9 cellular contexts compared by ENCODE assay signal in genomic region chr20:31607640-31608255, GRCh38. TPM values are rescaled to one million over a fixed set of nuclear protein-coding genes. Genes with fewer than 3 reads are reported as not detected.
DNase-seq lines count a peak whose midpoint lies in the region; ATAC-seq and TF ChIP-seq lines count a peak whose summit lies in the region.
"Had no signal": no experiment of that assay in that cellular context is flagged by ENCODE, and none has a peak within 500 bp of the region (broad histone marks: within the 10 kb centered on the region; RNA-seq: fewer than 3 reads in every experiment).

No MANE protein-coding gene starts in this region.

- H3K9ac ChIP-seq in mucosa of stomach (ENCODE audit: low read length): peak overlapping the region; percentile 83

- no peak for TF ChIP-seq CTCF in AG09309 (IDR thresholded peaks at IDR 0.05; ENCODE audit: control insufficient read depth, insufficient read depth, low read depth, low read length, missing control alignments)

- peaks cover 14% of the 10 kb centered on the region for H3K36me3 ChIP-seq in mucosa of stomach (ENCODE audit: control insufficient read depth, insufficient read depth, low read length)

- peaks cover 70% of the 10 kb centered on the region for H3K4me1 ChIP-seq in mucosa of stomach (ENCODE audit: control insufficient read depth, insufficient read depth, low read length)

- DNase-seq in AG09309 (ENCODE audit: low read depth): no peak
- DNase-seq in HT1080 (ENCODE audit: low read depth): peak; percentile 38
- DNase-seq in activated CD4-positive, alpha-beta T cell treated with anti-CD3 and anti-CD28 coated beads for 1 hour: no peak

- H3K4me3 ChIP-seq in AG09309 (ENCODE audit: control insufficient read depth, low read depth, low read length): peak overlapping the region; percentile 84
- peak overlapping the region; percentile 91 for H3K4me3 ChIP-seq in mucosa of stomach (ENCODE audit: low read length)

- H3K9me3 ChIP-seq in mucosa of stomach (ENCODE audit: control insufficient read depth, low read length): no peaks in the 10 kb centered on the region

- ATAC-seq in HG03571 (IDR thresholded peaks at IDR 0.05; ENCODE audit: unreplicated experiment): no peak
- no peak for ATAC-seq in GM21737 (IDR thresholded peaks at IDR 0.05; ENCODE audit: unreplicated experiment)
- ATAC-seq in GM21576 (IDR thresholded peaks at IDR 0.05; ENCODE audit: unreplicated experiment): no peak

- peaks cover 4% of the 10 kb centered on the region for H3K27me3 ChIP-seq in mucosa of stomach (ENCODE audit: control insufficient read depth, insufficient read depth, low read length)

- peak overlapping the region; percentile 79 for H3K27ac ChIP-seq in cingulate gyrus (ENCODE audit: low read depth, low read length)

RNA-seq across cellular contexts. Expression of gene ID1, which starts 2.7 kb away (rescaled TPM):
- total RNA-seq in HT1080 (2014; rRNA removed; shearing (Covaris generic)): 421 and 433 TPM in 2 replicates
- 362 and 372 TPM in 2 replicates for polyA plus RNA-seq in HT1080 (2015; cell fraction: cytosol; rRNA removed)
- polyA plus RNA-seq in HT1080 (2015; cell fraction: nucleus; rRNA removed): 449 and 487 TPM in 2 replicates

RNA-seq across cellular contexts. Expression of gene COX4I2, which starts 30.0 kb away (rescaled TPM):
- total RNA-seq in HT1080 (2014; rRNA removed; shearing (Covaris generic)): not detected in 2 replicates
- polyA plus RNA-seq in HT1080 (2015; cell fraction: cytosol; rRNA removed): not detected in 2 replicates
- polyA plus RNA-seq in HT1080 (2015; cell fraction: nucleus; rRNA removed): not detected in 2 replicates
- total RNA-seq: myocyte had no signal
